In genomic region chr1:19869929-19870328, GRCh38 we compare ENCODE assay signal across 1 cellular context.
TF ChIP-seq lines count a peak whose summit lies in the region.

No MANE protein-coding gene starts in this region.

TF ChIP-seq in K562, 482 proteins besides CTCF, POLR2A, EP300 and RAD21 (continued from another document and continues in another):
- no peak for TF ChIP-seq PRDM10 (IDR thresholded peaks at IDR 0.05; ENCODE audit: partially characterized antibody)
- TF ChIP-seq ZNF76 (CRISPR knock-in tag; IDR thresholded peaks at IDR 0.05; ENCODE audit: borderline replicate concordance): peak; percentile 72; the same call in 1 of the 2 replicates
- peak; percentile 69; the same call in 1 of the 2 replicates for TF ChIP-seq OTX1 (CRISPR knock-in tag; IDR thresholded peaks at IDR 0.05)
- no peak for TF ChIP-seq ASH1L (IDR thresholded peaks at IDR 0.05; ENCODE audit: borderline replicate concordance, low read depth, partially characterized antibody)
- no peak for TF ChIP-seq IRF1 (CRISPR knock-in tag; IDR thresholded peaks at IDR 0.05; ENCODE audit: borderline replicate concordance)
- TF ChIP-seq RBM22 (IDR thresholded peaks at IDR 0.05; ENCODE audit: low read depth, low read length, poor library complexity, severe bottlenecking): no peak
- TF ChIP-seq GATAD2A (IDR thresholded peaks at IDR 0.05): no peak
- TF ChIP-seq U2AF2 (optimal IDR thresholded peaks at IDR 0.05; ENCODE audit: low read depth, low read length): no peak
- TF ChIP-seq RFX7 (CRISPR knock-in tag; IDR thresholded peaks at IDR 0.05): no peak
- no peak for TF ChIP-seq CREB5 (CRISPR knock-in tag; IDR thresholded peaks at IDR 0.05)
- no peak for TF ChIP-seq HCFC1 (IDR thresholded peaks at IDR 0.05; ENCODE audit: low read depth, low read length)
- TF ChIP-seq FOXM1 (IDR thresholded peaks at IDR 0.05; ENCODE audit: low read depth): peak; percentile 98
- TF ChIP-seq FOXM1 (CRISPR knock-in tag; IDR thresholded peaks at IDR 0.05; ENCODE audit: low read depth): no peak
- no peak for TF ChIP-seq ZNF695 (CRISPR knock-in tag; IDR thresholded peaks at IDR 0.05)
- TF ChIP-seq MITF (IDR thresholded peaks at IDR 0.05): peak; percentile 56; the same call in 1 of the 2 replicates
- peak; percentile 98 for TF ChIP-seq DMBX1 (CRISPR knock-in tag; IDR thresholded peaks at IDR 0.05; ENCODE audit: borderline replicate concordance)
- TF ChIP-seq MGA (IDR thresholded peaks at IDR 0.05): no peak
- peak; percentile 76; the same call in 1 of the 2 replicates for TF ChIP-seq THRB (CRISPR knock-in tag; conservative IDR thresholded peaks at IDR 0.05)
- TF ChIP-seq STAT5A (IDR thresholded peaks at IDR 0.05; ENCODE audit: borderline replicate concordance, low read length): peak; percentile 99
- peak; percentile 54; the same call in 1 of the 2 replicates for TF ChIP-seq HBP1 (CRISPR knock-in tag; IDR thresholded peaks at IDR 0.05)
- TF ChIP-seq HDAC3 (IDR thresholded peaks at IDR 0.05; ENCODE audit: borderline replicate concordance, partially characterized antibody): peak; percentile 97
- TF ChIP-seq POU5F1 (IDR thresholded peaks at IDR 0.05; ENCODE audit: borderline replicate concordance, low read depth, low read length, partially characterized antibody): no peak
- peak in 1 of 2 experiments; percentile 90 for TF ChIP-seq AFF1 (IDR thresholded peaks at IDR 0.05; ENCODE audit: low read depth in 1 of 2, partially characterized antibody in 2 of 2)
- TF ChIP-seq PRMT5 (CRISPR knock-in tag; IDR thresholded peaks at IDR 0.05): no peak
- TF ChIP-seq EWSR1 (IDR thresholded peaks at IDR 0.05; ENCODE audit: borderline replicate concordance, low read depth, partially characterized antibody): no peak
- peak; percentile 96 for TF ChIP-seq ETV1 (tag; conservative IDR thresholded peaks at IDR 0.05; ENCODE audit: low read depth)
- no peak for TF ChIP-seq IFI16 (CRISPR knock-in tag; IDR thresholded peaks at IDR 0.05)
